ENCODE assay signal across 32 cellular contexts in genomic region chr1:203033287-203033686, GRCh38. TPM values are rescaled to one million over a fixed set of nuclear protein-coding genes. Genes with fewer than 3 reads are reported as not detected.
"Had no signal": no experiment of that assay in that cellular context is flagged by ENCODE, and none has a peak within 500 bp of the region (broad histone marks: within the 10 kb centered on the region; RNA-seq: fewer than 3 reads in every experiment).

No MANE protein-coding gene starts in this region.

- H3K9me3 ChIP-seq: adrenal gland, body of pancreas, esophagus muscularis mucosa, left ventricle myocardium inferior, thoracic aorta, uterus had no signal

- H3K27ac ChIP-seq: adrenal gland, body of pancreas, esophagus muscularis mucosa, foreskin keratinocyte, left ventricle myocardium inferior, skin epidermis, thoracic aorta, uterus, VCaP had no signal

- H3K4me3 ChIP-seq: adrenal gland, body of pancreas, esophagus muscularis mucosa, left ventricle myocardium inferior, lung, skin epidermis, thoracic aorta, uterus had no signal

- H3K36me3 ChIP-seq: adrenal gland, esophagus muscularis mucosa, left ventricle myocardium inferior, thoracic aorta, uterus had no signal

- H3K27me3 ChIP-seq: body of pancreas, esophagus muscularis mucosa, uterus had no signal

- ATAC-seq: body of pancreas; foreskin keratinocyte; sciatic nerve; stimulated activated naive CD8-positive, alpha-beta T cell treated with anti-CD3 and anti-CD28 coated beads, Interleukin-15, Interleukin-2, amounts not matched to agents 100 U/mL and 50 U/mL, for 24 hours had no signal

- FAIRE-seq: islet of Langerhans, TTC549 had no signal

- DNase-seq: activated CD4-positive, alpha-beta T cell treated with anti-CD3 and anti-CD28 coated beads for 4 hours; activated CD4-positive, alpha-beta T cell treated with anti-CD3 and anti-CD28 coated beads, Interleukin-2, amount 50 U/mL, for 4 hours; activated effector memory CD4-positive, alpha-beta T cell treated with anti-CD3 and anti-CD28 coated beads, Interleukin-2, amount 50 U/mL, for 16 hours; activated naive CD4-positive, alpha-beta T cell treated with anti-CD3 and anti-CD28 coated beads for 36 hours; activated naive CD8-positive, alpha-beta T cell treated with anti-CD3 and anti-CD28 coated beads for 36 hours; activated T-cell treated with anti-CD3 and anti-CD28 coated beads, Interleukin-2, amount 50 U/mL, for 1 hour; aorta; cortex of kidney; foreskin keratinocyte; left ventricle myocardium inferior; mesendoderm; posterior cingulate gyrus; stimulated activated CD4-positive, alpha-beta T cell treated with anti-CD3 and anti-CD28 coated beads, Interleukin-12 subunit alpha, Interleukin-12 subunit beta, amount 100 ng/mL, for 4 hours; stimulated activated CD4-positive, alpha-beta T cell treated with anti-CD3 and anti-CD28 coated beads, Interleukin-4, amount 100 ng/mL, for 1 hour; stimulated activated naive CD8-positive, alpha-beta T cell treated with anti-CD3 and anti-CD28 coated beads, Interleukin-15, Interleukin-2, amounts not matched to agents 100 U/mL and 50 U/mL, for 24 hours; uterus had no signal

- H3K4me1 ChIP-seq: adrenal gland, body of pancreas, foreskin keratinocyte, uterus had no signal

RNA-seq across cellular contexts. Expression of gene PPFIA4, which starts 7.0 kb away (rescaled TPM):
- total RNA-seq: body of pancreas had no signal

RNA-seq across cellular contexts. Expression of gene MYOG, which starts 52.5 kb away (rescaled TPM):
- total RNA-seq: activated naive CD4-positive, alpha-beta T cell treated with anti-CD3 and anti-CD28 coated beads for 36 hours; activated naive CD8-positive, alpha-beta T cell treated with anti-CD3 and anti-CD28 coated beads for 36 hours; activated T-helper 1 cell treated with anti-CD3 and anti-CD28 coated beads, Interleukin-12 subunit alpha, Interleukin-12 subunit beta, Interleukin-2, Interleukin-4 antibody, amounts not matched to agents 30 ng/mL and 10 ng/mL and 1 ng/mL, durations not matched to agents 14 hours and 24 hours and 36 hours; adrenal gland; aorta; body of pancreas; chondrocyte; esophagus muscularis mucosa; foreskin keratinocyte; glomerular endothelial cell; left ventricle myocardium inferior; lung; mucosa of gallbladder; osteoblast; sciatic nerve; T-helper 1 cell treated with Interleukin-12 subunit alpha and Interleukin-12 subunit beta and Interleukin-4 antibody, amounts not matched to agents 30 ng/mL and 1 ng/mL, for 36 hours; thoracic aorta; uterus had no signal
- polyA plus RNA-seq: adrenal gland, aorta, foreskin keratinocyte, lung had no signal
